ENCODE assay signal across 4 cellular contexts in the genomic region with DNA sequence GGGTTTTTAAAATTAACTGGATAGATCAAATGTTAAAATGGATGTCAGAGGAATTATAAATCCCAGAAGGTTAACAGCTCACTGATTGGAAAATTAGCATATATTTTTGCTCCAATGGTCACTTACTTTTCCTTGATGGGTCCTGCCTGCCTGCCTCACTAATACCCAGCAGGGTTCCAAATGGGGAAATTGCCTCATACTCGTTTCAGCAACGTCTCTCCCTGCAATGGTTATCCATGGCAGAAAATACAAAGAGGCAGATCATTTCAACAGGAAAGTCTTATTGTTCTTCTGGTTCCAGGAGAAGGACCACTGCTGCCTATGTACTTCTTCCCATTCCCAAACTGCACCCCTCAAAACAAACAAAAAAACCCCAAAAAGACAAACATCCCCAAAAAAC.
"Had no signal": no experiment of that assay in that cellular context is flagged by ENCODE, and none has a peak within 500 bp of the region (broad histone marks: within the 10 kb centered on the region; RNA-seq: fewer than 3 reads in every experiment).

No MANE protein-coding gene starts in this region.

- H3K4me3 ChIP-seq: ascending aorta, body of pancreas had no signal

- H3K27me3 ChIP-seq: ascending aorta, body of pancreas had no signal

- H3K4me1 ChIP-seq: ascending aorta, body of pancreas had no signal

- H3K9ac ChIP-seq: SK-N-SH had no signal

- H3K27ac ChIP-seq: ascending aorta, body of pancreas had no signal

- DNase-seq: NCI-H187 had no signal

- H3K4me2 ChIP-seq: SK-N-SH had no signal
